In genomic region chr21:42436914-42437313, GRCh38 we compare ENCODE assay signal across 26 cellular contexts. TPM values are rescaled to one million over a fixed set of nuclear protein-coding genes. Genes with fewer than 3 reads are reported as not detected.
"Had no signal": no experiment of that assay in that cellular context is flagged by ENCODE, and none has a peak within 500 bp of the region (broad histone marks: within the 10 kb centered on the region; RNA-seq: fewer than 3 reads in every experiment).

No MANE protein-coding gene starts in this region.

- H3K4me3 Mint-ChIP-seq: T-helper 1 cell treated with Interleukin-12 subunit alpha and Interleukin-12 subunit beta and Interleukin-4 antibody, amounts not matched to agents 30 μg/mL and 1 μg/mL, for 36 hours had no signal

- H3K36me3 ChIP-seq: ascending aorta, Peyer's patch, SJCRH30 had no signal

- H3K9me3 ChIP-seq: body of pancreas had no signal

- H3K4me3 ChIP-seq: ascending aorta, body of pancreas, Peyer's patch, SJCRH30 had no signal

- DNase-seq: activated CD4-positive, alpha-beta T cell treated with anti-CD3 and anti-CD28 coated beads for 4 hours; activated naive CD4-positive, alpha-beta T cell treated with anti-CD3 and anti-CD28 coated beads, Interleukin-2, amount 50 U/mL, for 16 hours; activated T-cell treated with anti-CD3 and anti-CD28 coated beads for 4 hours; activated T-cell treated with anti-CD3 and anti-CD28 coated beads, Interleukin-2, amount 50 U/mL, for 48 hours; amniotic stem cell; body of pancreas; central memory CD4-positive, alpha-beta T cell; NCI-H1092 treated with DMSO at 0.1 percent for 48 hours; NCI-H1436; NCI-H1694 treated with DMSO at 0.1 percent for 48 hours; NCI-H2029 treated with DMSO at 0.1 percent for 48 hours; NCI-H345; NCI-H510A treated with DMSO at 0.1 percent for 48 hours; NCI-H69; Peyer's patch; Right ventricle myocardium superior; SJCRH30; SW 1271 had no signal

- H3K4me1 ChIP-seq: ascending aorta, body of pancreas, SJCRH30 had no signal

- H3K27me3 ChIP-seq: ascending aorta, body of pancreas, Peyer's patch, SJCRH30 had no signal

- H3K27ac Mint-ChIP-seq: T-helper 1 cell treated with Interleukin-12 subunit alpha and Interleukin-12 subunit beta and Interleukin-4 antibody, amounts not matched to agents 30 μg/mL and 1 μg/mL, for 36 hours had no signal

- H3K27ac ChIP-seq: ascending aorta, body of pancreas, KMS-11, Peyer's patch, RWPE1, SJCRH30 had no signal

- ATAC-seq: activated CD4-positive, CD25-positive, alpha-beta regulatory T cell treated with anti-CD3 and anti-CD28 coated beads, Interleukin-2, amount 50 U/mL, for 24 hours; body of pancreas; SK-N-SH treated with all-trans-retinoic acid at 6 μM for 48 hours had no signal

RNA-seq across cellular contexts. Expression of gene UBASH3A, which starts 33.2 kb away (rescaled TPM):
- total RNA-seq: bronchial epithelial cell, MCF 10A, Right ventricle myocardium superior, SJCRH30 had no signal

RNA-seq across cellular contexts. Expression of gene TMPRSS3, which starts 41.1 kb away (rescaled TPM):
- total RNA-seq: ascending aorta, Right ventricle myocardium superior, SJCRH30 had no signal

RNA-seq across cellular contexts. Expression of gene RSPH1, which starts 59.1 kb away (rescaled TPM):
- total RNA-seq: ascending aorta, Right ventricle myocardium superior, SJCRH30 had no signal
